Comparison of ENCODE assay signal across 15 cellular contexts in genomic region chr3:186653984-186654383, GRCh38. TPM values are rescaled to one million over a fixed set of nuclear protein-coding genes. Genes with fewer than 3 reads are reported as not detected.
A peak's percentile ranks its signal among the peaks of the same experiment; 100 is the strongest.
DNase-seq lines count a peak whose midpoint lies in the region; ATAC-seq and TF ChIP-seq lines count a peak whose summit lies in the region.
"Had no signal": no experiment of that assay in that cellular context is flagged by ENCODE, and none has a peak within 500 bp of the region (broad histone marks: within the 10 kb centered on the region; RNA-seq: fewer than 3 reads in every experiment).

No MANE protein-coding gene starts in this region.

- no peak overlapping the region for H3K14ac ChIP-seq in IMR-90 (replicated peaks; ENCODE audit: low read depth, low read length)

- no peak overlapping the region for H3K4ac ChIP-seq in IMR-90 (ENCODE audit: low read depth, low read length)

- H3K9me3 ChIP-seq in DOHH2 (ENCODE audit: control insufficient read depth, insufficient read depth, low read length): no peaks in the 10 kb centered on the region
- H3K9me3 ChIP-seq in IMR-90 (ENCODE audit: control insufficient read depth, insufficient read depth, low read length): no peaks in the 10 kb centered on the region
- H3K9me3 ChIP-seq in neural cell (ENCODE audit: low read length): no peaks in the 10 kb centered on the region

- peak overlapping the region; percentile 94 for H3K27ac ChIP-seq in DOHH2 (ENCODE audit: low read depth, low read length)
- no peak overlapping the region for H3K27ac ChIP-seq in IMR-90 (ENCODE audit: insufficient read depth, low read length)
- H3K27ac ChIP-seq in brain microvascular endothelial cell: no peak overlapping the region
- peak overlapping the region; percentile 49 for H3K27ac ChIP-seq in neural cell (ENCODE audit: low read length)

- no peak overlapping the region for H3K23ac ChIP-seq in IMR-90 (ENCODE audit: low read depth, low read length)

- TF ChIP-seq CTCF in DOHH2 (IDR thresholded peaks at IDR 0.05; ENCODE audit: low read depth, low read length, poor library complexity, severe bottlenecking) (peak; percentile 35), IMR-90 (conservative IDR thresholded peaks at IDR 0.05; ENCODE audit: low read depth, low read length) (no peak), brain microvascular endothelial cell (IDR thresholded peaks at IDR 0.05; ENCODE audit: low read depth, low read length, missing control alignments) (peak; percentile 44), neural cell (IDR thresholded peaks at IDR 0.05; ENCODE audit: poor library complexity, severe bottlenecking) (no peak)

- no peak overlapping the region for H2AK9ac ChIP-seq in IMR-90 (replicated peaks; ENCODE audit: low read depth, low read length, poor library complexity)

- H3K27me3 ChIP-seq in DOHH2 (ENCODE audit: control insufficient read depth, low read length) (no peaks in the 10 kb centered on the region), IMR-90 (ENCODE audit: control insufficient read depth, insufficient read depth, low read length) (peaks cover 5% of the 10 kb centered on the region), brain microvascular endothelial cell (replicated peaks) (no peaks in the 10 kb centered on the region), neural cell (ENCODE audit: insufficient read depth, low read depth, low read length) (no peaks in the 10 kb centered on the region)

- no peak for TF ChIP-seq POLR2A in IMR-90 (IDR thresholded peaks at IDR 0.05; ENCODE audit: low read depth, low read length)

- H2BK5ac ChIP-seq in IMR-90 (ENCODE audit: low read depth, low read length, poor library complexity, severe bottlenecking): no peak overlapping the region

- dilution Hi-C loops in IMR-90 (cut with HindIII; ENCODE audit: low sequenced_read_pairs, unreplicated experiment): no loop called here

- H3K79me2 ChIP-seq in DOHH2 (ENCODE audit: control insufficient read depth, low read length): no peaks in the 10 kb centered on the region
- no peaks in the 10 kb centered on the region for H3K79me2 ChIP-seq in neural cell (replicated peaks; ENCODE audit: insufficient read depth, low read length)

- no peak overlapping the region for H2AK5ac ChIP-seq in IMR-90 (ENCODE audit: low read depth, low read length)

- H4K5ac ChIP-seq in IMR-90 (ENCODE audit: low read depth, low read length): no peak overlapping the region

- H3K9me1 ChIP-seq in IMR-90 (ENCODE audit: insufficient read depth, low read length): no peaks in the 10 kb centered on the region

- H3K36me3 ChIP-seq in DOHH2 (ENCODE audit: control insufficient read depth, low read length): no peaks in the 10 kb centered on the region
- H3K36me3 ChIP-seq in IMR-90 (ENCODE audit: control insufficient read depth, insufficient read depth, low read length): no peaks in the 10 kb centered on the region
- H3K36me3 ChIP-seq in brain microvascular endothelial cell (replicated peaks): no peaks in the 10 kb centered on the region
- H3K36me3 ChIP-seq in neural cell (ENCODE audit: insufficient read depth, low read length): no peaks in the 10 kb centered on the region

- H3K9me2 ChIP-seq in DOHH2 (replicated peaks; ENCODE audit: control insufficient read depth, low read length) (no peaks in the 10 kb centered on the region), neural cell (ENCODE audit: insufficient read depth, low read length) (no peaks in the 10 kb centered on the region)

- H4K8ac ChIP-seq in IMR-90 (ENCODE audit: low read depth in 2 of 2, low read length in 2 of 2): no peak overlapping the region

- BruUV-seq in IMR-90 (replicated peaks; lab: Mats Ljungman, UMichigan): no TSS peak

- H3K4me3 ChIP-seq in DOHH2 (ENCODE audit: low read length): peak overlapping the region; percentile 64
- H3K4me3 ChIP-seq in IMR-90 (ENCODE audit: insufficient read depth, low read depth, low read length): no peak overlapping the region
- H3K4me3 ChIP-seq in brain microvascular endothelial cell (ENCODE audit: low read depth, low read length): no peak overlapping the region
- H3K4me3 ChIP-seq in neural cell (ENCODE audit: low read length): no peak overlapping the region

- H2BK120ac ChIP-seq in IMR-90 (ENCODE audit: low read depth, low read length): no peak overlapping the region

- intact Hi-C loops in IMR-90 (cut with micrococcal nuclease): no loop called here

- H3F3A ChIP-seq in DOHH2 (ENCODE audit: control insufficient read depth, insufficient read depth): peaks cover 10% of the 10 kb centered on the region
- H3F3A ChIP-seq in neural cell (ENCODE audit: insufficient read depth, low read length, poor library complexity, severe bottlenecking): no peaks in the 10 kb centered on the region

- no peak overlapping the region for H3K56ac ChIP-seq in IMR-90 (ENCODE audit: extremely low read depth, insufficient read depth, low read length)

- no peaks in the 10 kb centered on the region for H3K79me1 ChIP-seq in IMR-90 (ENCODE audit: low read depth in 1 of 2, low read length in 2 of 2)

- no peak overlapping the region for H3K18ac ChIP-seq in IMR-90 (ENCODE audit: low read depth, low read length)

- H2BK15ac ChIP-seq in IMR-90 (ENCODE audit: low read depth, low read length): no peak overlapping the region

- H4K20me1 ChIP-seq in DOHH2 (ENCODE audit: control insufficient read depth, insufficient read depth, low read depth, low read length) (no peaks in the 10 kb centered on the region), IMR-90 (ENCODE audit: insufficient read depth, low read length) (no peaks in the 10 kb centered on the region), neural cell (ENCODE audit: insufficient read depth) (no peaks in the 10 kb centered on the region)

- no peak for ATAC-seq in IMR-90 (ENCODE audit: low read depth)
- ATAC-seq in GM18520 (IDR thresholded peaks at IDR 0.05; ENCODE audit: unreplicated experiment): no peak

- H2AFZ ChIP-seq in IMR-90 (replicated peaks; ENCODE audit: low read length, poor library complexity) (peak overlapping the region; percentile 46), neural cell (ENCODE audit: low read depth, low read length) (no peak overlapping the region)

- TF ChIP-seq EP300 in neural cell (conservative IDR thresholded peaks at IDR 0.05; ENCODE audit: poor library complexity, severe bottlenecking): no peak

- WGBS in IMR-90 (ENCODE audit: extremely low coverage in 2 of 2, insufficient read length in 1 of 2), 2 experiments: 30% methylated on average over 2 of the region's 6 CpGs; no CpG with 5 or more reads in 1 of the 2 experiments

- H2BK20ac ChIP-seq in IMR-90 (ENCODE audit: low read depth, low read length): no peak overlapping the region

- in situ Hi-C loops in IMR-90 (cut with MboI; ENCODE audit: low sequenced_read_pairs) (no loop called here), brain microvascular endothelial cell (cut with HindIII; ENCODE audit: low pct_ligation_motif_present, low sequenced_read_pairs) (no loop called here)

- H3K4me2 ChIP-seq in DOHH2 (ENCODE audit: low read length) (peak overlapping the region; percentile 92), IMR-90 (ENCODE audit: low read depth, low read length) (no peak overlapping the region), neural cell (ENCODE audit: low read length) (no peak overlapping the region)

- TF ChIP-seq RAD21 in IMR-90 (IDR thresholded peaks at IDR 0.05; ENCODE audit: low read length) (no peak), neural cell (conservative IDR thresholded peaks at IDR 0.05) (no peak)

- POLR2A ChIA-PET in IMR-90 (lab: Charles Lee; ENCODE audit: unreplicated experiment): no interaction called here

- no peak overlapping the region for H3K9ac ChIP-seq in IMR-90 (ENCODE audit: low read depth, low read length)
- H3K9ac ChIP-seq in neural cell (ENCODE audit: low read length): no peak overlapping the region

- DNase-seq in IMR-90 (no peak), brain microvascular endothelial cell (no peak), GM03348 (ENCODE audit: low spot score) (no peak), midbrain (lab: John Stamatoyannopoulos, UW) (no peak), NCI-H345 treated with DMSO at 0.1 percent for 48 hours (lab: John Stamatoyannopoulos, UW; ENCODE audit: unreplicated experiment) (no peak)
- DNase-seq: CD8-positive, alpha-beta memory T cell; hypothalamus; MM.1S; NCI-H774; right cardiac atrium; T-helper 1 cell had no signal

- H3K4me1 ChIP-seq in DOHH2 (ENCODE audit: control insufficient read depth, low read length) (peaks cover 37% of the 10 kb centered on the region), IMR-90 (ENCODE audit: control insufficient read depth, insufficient read depth, low read length) (no peaks in the 10 kb centered on the region)

- no peak overlapping the region for H4K91ac ChIP-seq in IMR-90 (ENCODE audit: insufficient read depth, low read depth, low read length)

- CTCF ChIA-PET in IMR-90 (lab: Yijun Ruan, JAX): no interaction called here

TF ChIP-seq in IMR-90, 13 proteins besides CTCF, POLR2A, EP300 and RAD21 (continues in another document):
- TF ChIP-seq RCOR1 (IDR thresholded peaks at IDR 0.05; ENCODE audit: insufficient replicate concordance, low read length) (no peak), CHD1 (IDR thresholded peaks at IDR 0.05; ENCODE audit: low read depth, low read length) (no peak), NFE2L2 (IDR thresholded peaks at IDR 0.05; ENCODE audit: low read depth, low read length) (no peak), MXI1 (IDR thresholded peaks at IDR 0.05; ENCODE audit: borderline replicate concordance, low read depth, low read length) (no peak)

TF ChIP-seq in neural cell, 6 proteins besides CTCF, POLR2A, EP300 and RAD21 (continues in another document):
- TF ChIP-seq MXI1 (conservative IDR thresholded peaks at IDR 0.05; ENCODE audit: poor library complexity, severe bottlenecking) (no peak), TAF1 (IDR thresholded peaks at IDR 0.05; ENCODE audit: low read depth) (no peak)

RNA-seq across cellular contexts. Expression of gene HRG, which starts 11.8 kb away (rescaled TPM):
- total RNA-seq in IMR-90 (2012; rRNA removed): not detected in 2 replicates
- polyA plus RNA-seq in IMR-90 (2012; rRNA removed) (not detected in 2 replicates), neural cell (not detected in 2 replicates)
- polyA plus RNA-seq in IMR-90 (2012; cell fraction: cytosol; rRNA removed): not detected in 2 replicates
- polyA plus RNA-seq in IMR-90 (2012; cell fraction: nucleus; rRNA removed; ENCODE audit: low replicate concordance): not detected in 2 replicates
- polyA minus RNA-seq in neural cell: not detected in 2 replicates
- total RNA-seq: CD8-positive, alpha-beta memory T cell; endothelial cell of umbilical vein had no signal
- polyA plus RNA-seq: CD8-positive, alpha-beta memory T cell; endothelial cell of umbilical vein; right cardiac atrium had no signal

RNA-seq across cellular contexts. Expression of gene FETUB, which starts 13.8 kb away (rescaled TPM):
- not detected in 2 replicates for total RNA-seq in IMR-90 (2012; rRNA removed)
- polyA plus RNA-seq in IMR-90 (2012; rRNA removed): not detected in 2 replicates
- polyA plus RNA-seq in IMR-90 (2012; cell fraction: cytosol; rRNA removed): 0.03 TPM in 1 of 2 replicates, not detected in the other
- polyA plus RNA-seq in IMR-90 (2012; cell fraction: nucleus; rRNA removed; ENCODE audit: low replicate concordance): not detected in 2 replicates
- not detected in 2 replicates for polyA plus RNA-seq in neural cell
- 0.81 TPM in 1 of 2 replicates, not detected in the other for polyA minus RNA-seq in neural cell
- total RNA-seq: CD8-positive, alpha-beta memory T cell; endothelial cell of umbilical vein; right cardiac atrium had no signal
- polyA plus RNA-seq: CD8-positive, alpha-beta memory T cell; endothelial cell of umbilical vein had no signal

RNA-seq across cellular contexts. Expression of gene AHSG, which starts 41.1 kb away (rescaled TPM):
- total RNA-seq in IMR-90 (2012; rRNA removed): not detected in 2 replicates
- polyA plus RNA-seq in IMR-90 (2012; rRNA removed) (not detected in 2 replicates), neural cell (0.40 and 1.1 TPM in 2 replicates)
- 0.04 TPM in 2 replicates for polyA plus RNA-seq in IMR-90 (2012; cell fraction: cytosol; rRNA removed)
- polyA plus RNA-seq in IMR-90 (2012; cell fraction: nucleus; rRNA removed; ENCODE audit: low replicate concordance): 0.05 TPM in 1 of 2 replicates, not detected in the other
- polyA minus RNA-seq in neural cell: 0.97 and 1.6 TPM in 2 replicates
- total RNA-seq: CD8-positive, alpha-beta memory T cell; endothelial cell of umbilical vein had no signal
- polyA plus RNA-seq: CD8-positive, alpha-beta memory T cell; endothelial cell of umbilical vein had no signal

Comparison
In these comparisons a context has a peak if more than half of its experiments do, and no peak if none do; other contexts are left out.
1. H3K27ac ChIP-seq: peak in DOHH2 (single experiment) and neural cell (single experiment); none in IMR-90 (single experiment) and brain microvascular endothelial cell (single experiment).
2. CTCF ChIP-seq: peak in DOHH2 (single experiment) and brain microvascular endothelial cell (single experiment); none in IMR-90 (single experiment) and neural cell (single experiment).